In the genomic region with DNA sequence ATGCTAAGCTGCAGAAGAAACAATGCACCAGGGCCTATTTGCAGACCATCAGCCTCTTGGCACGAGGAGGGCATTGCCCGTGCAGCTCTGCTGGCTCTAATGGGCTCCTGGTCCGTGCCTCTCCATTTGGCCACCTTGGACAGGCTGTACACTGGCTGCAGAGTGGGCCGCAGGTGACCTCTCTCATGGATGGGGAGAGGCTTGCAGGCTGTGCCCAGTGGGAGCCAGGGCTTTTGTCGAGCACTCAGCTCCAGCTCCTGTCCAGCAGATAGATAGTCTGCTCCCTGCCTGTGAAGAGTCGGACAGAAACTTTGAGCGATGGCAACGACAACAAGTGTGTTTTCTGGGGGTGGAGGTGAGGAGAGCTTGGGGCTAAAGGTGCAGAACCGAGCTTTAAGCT, we compare ENCODE assay signal across 24 cellular contexts.
A peak's percentile ranks its signal among the peaks of the same experiment; 100 is the strongest.
DNase-seq lines count a peak whose midpoint lies in the region; ATAC-seq and TF ChIP-seq lines count a peak whose summit lies in the region.
"Had no signal": no experiment of that assay in that cellular context is flagged by ENCODE, and none has a peak within 500 bp of the region (broad histone marks: within the 10 kb centered on the region; RNA-seq: fewer than 3 reads in every experiment).

No MANE protein-coding gene starts in this region.

- DNase-seq in Panc1 (ENCODE audit: low read depth, low spot score): no peak
- peak; percentile 45 for DNase-seq in globus pallidus (ENCODE audit: low spot score)
- DNase-seq in psoas muscle: no peak
- DNase-seq in cerebellar nuclear complex (lab: John Stamatoyannopoulos, UW): no peak
- DNase-seq in suprapubic skin (ENCODE audit: low spot score in 2 of 2): no peak
- no peak for DNase-seq in GM13977 (ENCODE audit: low spot score)
- DNase-seq: activated CD4-positive, alpha-beta T cell treated with anti-CD3 and anti-CD28 coated beads for 1 hour; foreskin fibroblast; MM.1S; NCI-H1436; NCI-H2081; NCI-H226; NCI-H748 treated with DMSO at 0.1 percent for 48 hours; occipital lobe; Peyer's patch; SIG-M5; stomach; trophoblast cell had no signal

- no peak for TF ChIP-seq POLR2A in suprapubic skin (IDR thresholded peaks at IDR 0.05)

- H3K27me3 ChIP-seq in BLaER1: no peaks in the 10 kb centered on the region
- H3K27me3 ChIP-seq in Panc1 (ENCODE audit: control insufficient read depth, insufficient read depth, low read length): no peaks in the 10 kb centered on the region
- no peaks in the 10 kb centered on the region for H3K27me3 ChIP-seq in psoas muscle (ENCODE audit: insufficient read depth in 3 of 3, low read length in 2 of 3)
- no peaks in the 10 kb centered on the region for H3K27me3 ChIP-seq in suprapubic skin
- H3K27me3 ChIP-seq: BLaER1 treated with 17β-estradiol and CSF1 and Interleukin-3, amounts not matched to agents 10 nM and 100 nM; esophagus muscularis mucosa; heart left ventricle; Peyer's patch; stomach had no signal

- H3K27ac ChIP-seq in BLaER1 (0 out of 2 replicates have a peak overlapping the region, but pooled peaks have one; percentile 9), Panc1 (ENCODE audit: low read length) (no peak overlapping the region), psoas muscle (no peak overlapping the region), suprapubic skin (no peak overlapping the region)
- H3K27ac ChIP-seq: esophagus muscularis mucosa, heart left ventricle, Peyer's patch, stomach had no signal

- H4K20me1 ChIP-seq in BLaER1: peaks cover 69% of the 10 kb centered on the region

- no peak overlapping the region for H3K4me2 ChIP-seq in BLaER1

- H3K9ac ChIP-seq in BLaER1: no peak overlapping the region
- H3K9ac ChIP-seq: BLaER1 treated with 17β-estradiol and CSF1 and Interleukin-3, amounts not matched to agents 10 nM and 100 nM had no signal

- H3K4me3 ChIP-seq in BLaER1 (no peak overlapping the region), Panc1 (ENCODE audit: low read depth in 2 of 2, low read length in 2 of 2) (no peak overlapping the region), psoas muscle (no peak overlapping the region), suprapubic skin (no peak overlapping the region)
- H3K4me3 ChIP-seq: BLaER1 treated with 17β-estradiol and CSF1 and Interleukin-3, amounts not matched to agents 10 nM and 100 nM; esophagus muscularis mucosa; heart left ventricle; Peyer's patch; stomach had no signal

- CTCF ChIA-PET in Panc1 (lab: Charles Lee): interaction anchor here (1.1 kb wide), 1 partner anchor 31 kb away, joined by 5 read pairs; no protein-coding TSS in a partner anchor

- in situ Hi-C loops in Panc1 (cut with HindIII; ENCODE audit: low pct_unique_long_range_greater_than_20kb, low sequenced_read_pairs): no loop called here
- in situ Hi-C loops in GM13977 (cut with MboI; ENCODE audit: low pct_unique_long_range_greater_than_20kb, low sequenced_read_pairs, unreplicated experiment): no loop called here

- 62 to 72% (median 67%) methylated on average over 9 of the region's 9 CpGs for WGBS in psoas muscle, 3 donors
- WGBS in suprapubic skin: 91% methylated on average over 4 of the region's 9 CpGs

- ATAC-seq in Panc1: peak; percentile 30; the same call in 1 of the 2 replicates
- peak in 3 of 4 donors; percentile 43 to 44 (median 43) for ATAC-seq in psoas muscle
- no peak for ATAC-seq in GM21717 (IDR thresholded peaks at IDR 0.05; ENCODE audit: unreplicated experiment)
- ATAC-seq: HepG2 had no signal

- intact Hi-C loops in Panc1 (cut with micrococcal nuclease; ENCODE audit: unreplicated experiment): no loop called here
- intact Hi-C loops in psoas muscle (cut with DNase I): no loop called here

- H3K9me3 ChIP-seq in BLaER1 (peaks cover 10% of the 10 kb centered on the region), Panc1 (ENCODE audit: control insufficient read depth, insufficient read depth, low read depth, low read length) (no peaks in the 10 kb centered on the region), psoas muscle (no peaks in the 10 kb centered on the region), suprapubic skin (no peaks in the 10 kb centered on the region)
- H3K9me3 ChIP-seq: esophagus muscularis mucosa, heart left ventricle, Peyer's patch, stomach had no signal

- TF ChIP-seq CTCF in Panc1 (IDR thresholded peaks at IDR 0.05) (no peak), psoas muscle (IDR thresholded peaks at IDR 0.05) (no peak), suprapubic skin (IDR thresholded peaks at IDR 0.05) (no peak), GM13977 (IDR thresholded peaks at IDR 0.05; ENCODE audit: extremely low read depth, insufficient read depth, missing control alignments) (no peak)

- H3K4me1 ChIP-seq in BLaER1: peaks cover 19% of the 10 kb centered on the region
- H3K4me1 ChIP-seq in Panc1 (ENCODE audit: control insufficient read depth, insufficient read depth, low read length): peaks cover 12% of the 10 kb centered on the region
- no peaks in the 10 kb centered on the region for H3K4me1 ChIP-seq in psoas muscle
- H3K4me1 ChIP-seq in suprapubic skin: no peaks in the 10 kb centered on the region
- H3K4me1 ChIP-seq: Peyer's patch had no signal

- no TSS peak for BruUV-seq in Panc1 (replicated peaks; lab: Mats Ljungman, UMichigan)

- POLR2A ChIA-PET in Panc1 (lab: Charles Lee): no interaction called here

- H3K36me3 ChIP-seq in BLaER1 (peaks cover 81% of the 10 kb centered on the region), Panc1 (ENCODE audit: control insufficient read depth, insufficient read depth, low read length) (no peaks in the 10 kb centered on the region), psoas muscle (ENCODE audit: insufficient read depth in 1 of 2, low read depth in 1 of 2) (no peaks in the 10 kb centered on the region), suprapubic skin (no peaks in the 10 kb centered on the region)
- H3K36me3 ChIP-seq: esophagus muscularis mucosa had no signal

- TF ChIP-seq EP300 in suprapubic skin (IDR thresholded peaks at IDR 0.05): no peak
